9 cellular contexts compared by ENCODE assay signal in genomic region chr4:77734928-77735327, GRCh38.
DNase-seq lines count a peak whose midpoint lies in the region; ATAC-seq, FAIRE-seq and TF ChIP-seq lines count a peak whose summit lies in the region.
"Had no signal": no experiment of that assay in that cellular context is flagged by ENCODE, and none has a peak within 500 bp of the region (broad histone marks: within the 10 kb centered on the region; RNA-seq: fewer than 3 reads in every experiment).

No MANE protein-coding gene starts in this region.

- H3K27ac ChIP-seq in K562 (ENCODE audit: extremely low read depth, low read depth, low read length): peak overlapping the region; percentile 56; the same call in 1 of the 3 replicates

- no peaks in the 10 kb centered on the region for H4K20me1 ChIP-seq in K562 (replicated peaks; ENCODE audit: control insufficient read depth, insufficient read depth, low read length)

- TF ChIP-seq RAD21 in K562 (CRISPR knock-in tag; conservative IDR thresholded peaks at IDR 0.05 in 1 of 2, IDR thresholded peaks at IDR 0.05 in 1 of 2): no peak

- peak; percentile 53 for TF ChIP-seq EP300 in K562 (IDR thresholded peaks at IDR 0.05; ENCODE audit: low read length)

- H3K9ac ChIP-seq in K562 (ENCODE audit: insufficient read depth in 1 of 2, low read depth in 2 of 2, low read length in 2 of 2): no peak overlapping the region

- peaks cover 0 to 5% of the 10 kb centered on the region in 2 experiments; a peak in 1 of 5 replicates for H3K4me1 ChIP-seq in K562 (replicated peaks in 1 of 2; ENCODE audit: control insufficient read depth in 2 of 2, insufficient read depth in 2 of 2, low read length in 2 of 2)

- peak overlapping the region; percentile 71 for H2AFZ ChIP-seq in K562 (ENCODE audit: low read depth, low read length)

- in situ Hi-C loops in K562 (cut with MboI): no loop called here

- CTCF ChIA-PET in K562 (lab: Yijun Ruan, JAX; ENCODE audit: low intra/inter-chr PET ratio): no interaction called here

- no peaks in the 10 kb centered on the region; the same call in 1 of the 2 replicates for H3K9me3 ChIP-seq in K562 (replicated peaks; ENCODE audit: control insufficient read depth, insufficient read depth, low read depth, low read length)
- H3K9me3 ChIP-seq: heart left ventricle had no signal

- FAIRE-seq in K562 (lab: Jason Lieb, UNC): peak; percentile 93

- H3K4me3 ChIP-seq in K562 (peak overlapping the region; percentile 19; the same call in 1 of the 2 replicates), skeletal muscle cell (ENCODE audit: low read depth, low read length) (no peak overlapping the region)

- no peaks in the 10 kb centered on the region for H3K27me3 ChIP-seq in K562 (ENCODE audit: control insufficient read depth in 2 of 2, insufficient read depth in 2 of 2, low read length in 2 of 2)
- H3K27me3 ChIP-seq: heart left ventricle had no signal

- POLR2A ChIA-PET in K562 (lab: Yijun Ruan, JAX): interaction anchor here (0.9 kb wide), 1 partner anchor 85 kb away, joined by 4 read pairs; no protein-coding TSS in a partner anchor

- H3K79me2 ChIP-seq in K562 (ENCODE audit: control insufficient read depth, insufficient read depth, low read length): no peaks in the 10 kb centered on the region

- H3K4me2 ChIP-seq in K562 (ENCODE audit: insufficient read depth, low read length): peak overlapping the region; percentile 65

- TF ChIP-seq CTCF in K562 (IDR thresholded peaks at IDR 0.05 in 2 of 3, conservative IDR thresholded peaks at IDR 0.05 in 1 of 3; ENCODE audit: insufficient read depth in 2 of 3, low read depth in 1 of 3, low read length in 3 of 3): 0 out of 6 replicates have a peak, but pooled peaks of 1 of the 3 experiments have one; percentile 20

- peak; percentile 28 for DNase-seq in AG08395 (ENCODE audit: low spot score)
- DNase-seq in NOMO-1 (lab: John Stamatoyannopoulos, UW; ENCODE audit: unreplicated experiment in 2 of 2): peak; percentile 86 to 95
- DNase-seq in K562 (ENCODE audit: extremely low read depth in 1 of 4, low spot score in 3 of 4): peak; percentile 8 to 83 (median 50)
- peak; percentile 49 for DNase-seq in skeletal muscle cell (ENCODE audit: low read depth)
- no peak for DNase-seq in HuH-7.5 (ENCODE audit: low spot score)
- no peak for DNase-seq in nucleus accumbens (lab: John Stamatoyannopoulos, UW)
- DNase-seq: heart left ventricle had no signal

- no peak for TF ChIP-seq POLR2A in K562 (conservative IDR thresholded peaks at IDR 0.05)

- ATAC-seq in GM18519 (IDR thresholded peaks at IDR 0.05; ENCODE audit: low FRiP score, unreplicated experiment) (peak; percentile 78), HG02870 (IDR thresholded peaks at IDR 0.05; ENCODE audit: unreplicated experiment) (peak; percentile 81), K562 (peak; percentile 100)

- intact Hi-C loops in K562 (cut with micrococcal nuclease): no loop called here

- BruUV-seq in K562 (replicated peaks; lab: Mats Ljungman, UMichigan): no TSS peak

- WGBS in K562 (ENCODE audit: insufficient coverage, low coverage, missing lambda C conversion rate): 0% methylated on average over 4 of the region's 4 CpGs

- no peaks in the 10 kb centered on the region for H3K9me1 ChIP-seq in K562 (ENCODE audit: control insufficient read depth, insufficient read depth, low read length)

- H3K36me3 ChIP-seq in K562 (ENCODE audit: control insufficient read depth, insufficient read depth, low read length): peaks cover 7% of the 10 kb centered on the region; the same call in 2 of the 3 replicates

TF ChIP-seq in K562, 482 proteins besides CTCF, POLR2A, EP300 and RAD21 (continues in another document):
- TF ChIP-seq ZBTB9 (CRISPR knock-in tag; IDR thresholded peaks at IDR 0.05) (no peak), RCOR1 (IDR thresholded peaks at IDR 0.05; ENCODE audit: borderline replicate concordance in 1 of 2, low read depth in 2 of 2, low read length in 2 of 2) (peak in 1 of 2 experiments; percentile 85; a peak in 2 of 4 replicates), HMGN3 (IDR thresholded peaks at IDR 0.05; ENCODE audit: borderline replicate concordance, extremely low read depth, insufficient read length, low read depth, low read length) (no peak), ATF7 (IDR thresholded peaks at IDR 0.05) (peak; percentile 54; the same call in 1 of the 2 replicates), THRA (IDR thresholded peaks at IDR 0.05) (no peak), SAFB2 (IDR thresholded peaks at IDR 0.05; ENCODE audit: borderline replicate concordance, low read depth, low read length, severe bottlenecking) (no peak), ZBTB12 (CRISPR knock-in tag; IDR thresholded peaks at IDR 0.05) (no peak), NONO (IDR thresholded peaks at IDR 0.05; ENCODE audit: low read depth in 2 of 2, low read length in 1 of 2) (no peak), ARID2 (IDR thresholded peaks at IDR 0.05) (no peak), FOXP4 (CRISPR knock-in tag; IDR thresholded peaks at IDR 0.05; ENCODE audit: borderline replicate concordance) (no peak), CBX8 (IDR thresholded peaks at IDR 0.05; ENCODE audit: borderline replicate concordance, extremely low read depth, low read depth, low read length, poor library complexity, severe bottlenecking) (no peak), STAT6 (CRISPR knock-in tag; IDR thresholded peaks at IDR 0.05) (no peak), HNRNPUL1 (IDR thresholded peaks at IDR 0.05; ENCODE audit: low read length) (no peak), SIRT6 (IDR thresholded peaks at IDR 0.05; ENCODE audit: low read depth, low read length) (no peak), SP1 (CRISPR knock-in tag; IDR thresholded peaks at IDR 0.05) (no peak), ZBTB17 (CRISPR knock-in tag; IDR thresholded peaks at IDR 0.05) (no peak), TAF7 (tag; IDR thresholded peaks at IDR 0.05) (no peak)

Comparison
In these comparisons a context has a peak if more than half of its experiments do, and no peak if none do; other contexts are left out.
1. DNase-seq: peak in AG08395 (single experiment), NOMO-1 (2 of 2), K562 (4 of 4) and skeletal muscle cell (single experiment); none in HuH-7.5 (single experiment) and nucleus accumbens (0 of 56).
2. Peak in every context shown above with its lines, with median percentiles within 50 percentile points of each other: ATAC-seq.